1 cellular context compared by ENCODE assay signal in the genomic region with DNA sequence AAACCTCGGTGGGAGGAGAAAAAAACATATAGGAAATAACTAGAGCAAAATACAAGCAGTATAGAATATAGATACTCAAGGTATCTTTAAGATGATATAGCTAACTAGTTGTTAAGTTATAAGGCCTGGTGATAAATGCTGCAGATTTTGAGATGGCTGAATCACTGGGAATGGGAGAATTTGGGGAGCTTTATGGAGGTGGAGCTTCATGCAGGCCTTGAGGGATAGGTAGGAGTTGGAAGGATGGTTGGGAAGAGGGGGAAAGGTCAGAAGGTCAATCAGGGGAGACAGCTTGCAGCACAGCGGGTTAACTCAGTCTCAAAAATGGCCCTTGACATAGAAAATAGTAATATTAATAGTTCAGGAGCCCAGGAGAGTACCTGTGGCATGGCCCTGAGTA.
TF ChIP-seq lines count a peak whose summit lies in the region.

No MANE protein-coding gene starts in this region.

TF ChIP-seq in A549, 52 proteins besides CTCF, POLR2A, EP300 and RAD21:
- no peak for TF ChIP-seq RARB (CRISPR knock-in tag; IDR thresholded peaks at IDR 0.05)
- no peak for TF ChIP-seq FOSL2 (IDR thresholded peaks at IDR 0.05)
- no peak for TF ChIP-seq FOSL2 (CRISPR knock-in tag; IDR thresholded peaks at IDR 0.05)
- no peak for TF ChIP-seq CHD2 (IDR thresholded peaks at IDR 0.05; ENCODE audit: low read length, partially characterized antibody)
- TF ChIP-seq FOSB (CRISPR knock-in tag; IDR thresholded peaks at IDR 0.05) = no peak
- TF ChIP-seq JUNB (IDR thresholded peaks at IDR 0.05) = no peak
- TF ChIP-seq EHMT2 (IDR thresholded peaks at IDR 0.05; ENCODE audit: low read depth) = no peak
- no peak for TF ChIP-seq MYC (IDR thresholded peaks at IDR 0.05; ENCODE audit: borderline replicate concordance, low read length)
- TF ChIP-seq, protein P1, sequence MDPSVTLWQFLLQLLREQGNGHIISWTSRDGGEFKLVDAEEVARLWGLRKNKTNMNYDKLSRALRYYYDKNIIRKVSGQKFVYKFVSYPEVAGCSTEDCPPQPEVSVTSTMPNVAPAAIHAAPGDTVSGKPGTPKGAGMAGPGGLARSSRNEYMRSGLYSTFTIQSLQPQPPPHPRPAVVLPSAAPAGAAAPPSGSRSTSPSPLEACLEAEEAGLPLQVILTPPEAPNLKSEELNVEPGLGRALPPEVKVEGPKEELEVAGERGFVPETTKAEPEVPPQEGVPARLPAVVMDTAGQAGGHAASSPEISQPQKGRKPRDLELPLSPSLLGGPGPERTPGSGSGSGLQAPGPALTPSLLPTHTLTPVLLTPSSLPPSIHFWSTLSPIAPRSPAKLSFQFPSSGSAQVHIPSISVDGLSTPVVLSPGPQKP (IDR thresholded peaks at IDR 0.05; ENCODE audit: low read depth, low read length) = no peak
- TF ChIP-seq JUN (IDR thresholded peaks at IDR 0.05) = no peak
- TF ChIP-seq KDM5A (IDR thresholded peaks at IDR 0.05) = no peak
- TF ChIP-seq PHF8 (IDR thresholded peaks at IDR 0.05; ENCODE audit: borderline replicate concordance, low read depth) = no peak
- TF ChIP-seq, protein P2, sequence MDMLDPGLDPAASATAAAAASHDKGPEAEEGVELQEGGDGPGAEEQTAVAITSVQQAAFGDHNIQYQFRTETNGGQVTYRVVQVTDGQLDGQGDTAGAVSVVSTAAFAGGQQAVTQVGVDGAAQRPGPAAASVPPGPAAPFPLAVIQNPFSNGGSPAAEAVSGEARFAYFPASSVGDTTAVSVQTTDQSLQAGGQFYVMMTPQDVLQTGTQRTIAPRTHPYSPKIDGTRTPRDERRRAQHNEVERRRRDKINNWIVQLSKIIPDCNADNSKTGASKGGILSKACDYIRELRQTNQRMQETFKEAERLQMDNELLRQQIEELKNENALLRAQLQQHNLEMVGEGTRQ (IDR thresholded peaks at IDR 0.05) = no peak
- TF ChIP-seq ZFP36 (IDR thresholded peaks at IDR 0.05; ENCODE audit: borderline replicate concordance, partially characterized antibody) = no peak
